Comparison of ENCODE assay signal across 8 cellular contexts in genomic region chr1:166840309-166841302, GRCh38. TPM values are rescaled to one million over a fixed set of nuclear protein-coding genes. Genes with fewer than 3 reads are reported as not detected.
DNase-seq lines count a peak whose midpoint lies in the region; ATAC-seq lines count a peak whose summit lies in the region.

No MANE protein-coding gene starts in this region.

- peaks cover 62% of the 10 kb centered on the region for H3K4me1 Mint-ChIP-seq in activated T-cell treated with anti-CD3 and anti-CD28 coated beads, Interleukin-2, amount 50 U/mL, for 72 hours (ENCODE audit: low read depth)
- peaks cover 44% of the 10 kb centered on the region for H3K4me1 Mint-ChIP-seq in activated naive CD8-positive, alpha-beta T cell treated with anti-CD3 and anti-CD28 coated beads, Interleukin-2, amount 10 ng/mL, durations not matched to agents 7 days and 5 days

- H3K9me3 Mint-ChIP-seq in activated T-cell treated with anti-CD3 and anti-CD28 coated beads, Interleukin-2, amount 50 U/mL, for 72 hours: no peaks in the 10 kb centered on the region
- no peaks in the 10 kb centered on the region for H3K9me3 Mint-ChIP-seq in activated naive CD8-positive, alpha-beta T cell treated with anti-CD3 and anti-CD28 coated beads, Interleukin-2, amount 10 ng/mL, durations not matched to agents 7 days and 5 days

- no peaks in the 10 kb centered on the region for H3K27me3 ChIP-seq in iPS DF 6.9 (ENCODE audit: control insufficient read depth, insufficient read depth, low read length)
- H3K27me3 ChIP-seq in skeletal muscle tissue (ENCODE audit: control insufficient read depth in 3 of 3, insufficient read depth in 3 of 3, low read length in 3 of 3): no peaks in the 10 kb centered on the region

- H3K27ac ChIP-seq in iPS DF 6.9 (ENCODE audit: low read length) (no peak overlapping the region), skeletal muscle tissue (ENCODE audit: low read depth, low read length) (peak overlapping the region; percentile 57)

- H3K4me1 ChIP-seq in iPS DF 6.9 (ENCODE audit: control insufficient read depth, insufficient read depth, low read length) (peaks cover 4% of the 10 kb centered on the region), skeletal muscle tissue (ENCODE audit: control insufficient read depth in 3 of 3, insufficient read depth in 3 of 3, low read length in 3 of 3) (peaks cover 56 to 70% (median 64%) of the 10 kb centered on the region in 3 donors)

- peaks cover 14 to 24% of the 10 kb centered on the region in 2 donors for H3K36me3 Mint-ChIP-seq in activated T-cell treated with anti-CD3 and anti-CD28 coated beads, Interleukin-2, amount 50 U/mL, for 72 hours (ENCODE audit: insufficient read depth in 2 of 2)
- peaks cover 18% of the 10 kb centered on the region for H3K36me3 Mint-ChIP-seq in activated naive CD8-positive, alpha-beta T cell treated with anti-CD3 and anti-CD28 coated beads, Interleukin-2, amount 10 ng/mL, durations not matched to agents 7 days and 5 days

- H3K4me3 ChIP-seq in iPS DF 6.9 (ENCODE audit: low read length) (peak overlapping the region; percentile 55; the same call in 1 of the 2 replicates), skeletal muscle tissue (ENCODE audit: low read length in 3 of 3) (peak overlapping the region; percentile 70 to 77 (median 72))

- peaks cover 33% of the 10 kb centered on the region for H3K36me3 ChIP-seq in iPS DF 6.9 (ENCODE audit: control insufficient read depth, insufficient read depth, low read length)
- H3K36me3 ChIP-seq in skeletal muscle tissue (ENCODE audit: control insufficient read depth in 3 of 3, insufficient read depth in 3 of 3, low read length in 3 of 3): peaks cover 18 to 39% (median 29%) of the 10 kb centered on the region in 3 donors

- no peaks in the 10 kb centered on the region for H3K27me3 Mint-ChIP-seq in activated T-cell treated with anti-CD3 and anti-CD28 coated beads, Interleukin-2, amount 50 U/mL, for 72 hours (ENCODE audit: low read depth)
- no peaks in the 10 kb centered on the region for H3K27me3 Mint-ChIP-seq in activated naive CD8-positive, alpha-beta T cell treated with anti-CD3 and anti-CD28 coated beads, Interleukin-2, amount 10 ng/mL, durations not matched to agents 7 days and 5 days

- peak overlapping the region; percentile 83 to 91 for H3K4me3 Mint-ChIP-seq in activated T-cell treated with anti-CD3 and anti-CD28 coated beads, Interleukin-2, amount 50 U/mL, for 72 hours
- H3K4me3 Mint-ChIP-seq in activated naive CD8-positive, alpha-beta T cell treated with anti-CD3 and anti-CD28 coated beads, Interleukin-2, amount 10 ng/mL, durations not matched to agents 7 days and 5 days: peak overlapping the region; percentile 86

- WGBS in iPS DF 6.9 (ENCODE audit: insufficient coverage, insufficient read length): no CpG with 5 or more reads among the region's 16 CpGs

- H3K9me3 ChIP-seq in iPS DF 6.9 (ENCODE audit: control insufficient read depth, insufficient read depth, low read length): no peaks in the 10 kb centered on the region
- H3K9me3 ChIP-seq in skeletal muscle tissue (ENCODE audit: control insufficient read depth in 3 of 3, low read length in 3 of 3): no peaks in the 10 kb centered on the region

- POLR2A ChIA-PET in activated naive CD8-positive, alpha-beta T cell treated with anti-CD3 and anti-CD28 coated beads, Interleukin-2, amount 10 ng/mL, durations not matched to agents 7 days and 5 days (lab: Charles Lee): interaction anchor here (1.3 to 1.9 kb wide), 3 partner anchors 24 to 65 kb away, joined by 3 to 21 read pairs (median 5); partner anchors contain the start of gene TADA1

- peak overlapping the region; percentile 81 for H3K27ac Mint-ChIP-seq in activated T-cell treated with anti-CD3 and anti-CD28 coated beads, Interleukin-2, amount 50 U/mL, for 72 hours
- H3K27ac Mint-ChIP-seq in activated naive CD8-positive, alpha-beta T cell treated with anti-CD3 and anti-CD28 coated beads, Interleukin-2, amount 10 ng/mL, durations not matched to agents 7 days and 5 days: peak overlapping the region; percentile 70

- ATAC-seq in activated T-cell treated with anti-CD3 and anti-CD28 coated beads, Interleukin-2, amount 50 U/mL, for 72 hours (replicated peaks in 1 of 2): no peak
- ATAC-seq in activated naive CD8-positive, alpha-beta T cell treated with anti-CD3 and anti-CD28 coated beads, Interleukin-2, amount 10 ng/mL, durations not matched to agents 7 days and 5 days (ENCODE audit: low read depth): no peak
- ATAC-seq in HG03135 (IDR thresholded peaks at IDR 0.05; ENCODE audit: unreplicated experiment) (no peak), GM18868 (IDR thresholded peaks at IDR 0.05; ENCODE audit: unreplicated experiment) (no peak)

- no peak for DNase-seq in activated T-cell treated with anti-CD3 and anti-CD28 coated beads, Interleukin-2, amount 50 U/mL, for 72 hours
- DNase-seq in activated T-cell treated with anti-CD3 and anti-CD28 coated beads for 4 hours: no peak
- no peak for DNase-seq in activated naive CD8-positive, alpha-beta T cell treated with anti-CD3 and anti-CD28 coated beads, Interleukin-2, amount 10 ng/mL, durations not matched to agents 7 days and 5 days
- DNase-seq in iPS DF 6.9 (ENCODE audit: low read depth, low spot score): no peak
- DNase-seq in DMS 273 (lab: John Stamatoyannopoulos, UW; ENCODE audit: unreplicated experiment): no peak

- H3K9ac ChIP-seq in skeletal muscle tissue (ENCODE audit: low read depth in 1 of 3, low read length in 3 of 3): peak overlapping the region; percentile 73 to 79 (median 77)

RNA-seq across cellular contexts. Expression of gene POGK, which starts 1.3 kb away (rescaled TPM):
- 10 to 100 TPM; 50.6 to 51.7 TPM for total RNA-seq in activated T-cell treated with anti-CD3 and anti-CD28 coated beads, Interleukin-2, amount 50 U/mL, for 72 hours
- 10 to 100 TPM; 36.1 to 37.7 TPM for total RNA-seq in activated naive CD8-positive, alpha-beta T cell treated with anti-CD3 and anti-CD28 coated beads, Interleukin-2, amount 10 ng/mL, durations not matched to agents 7 days and 5 days
- 12.5 TPM for total RNA-seq in skeletal muscle tissue

RNA-seq across cellular contexts. Expression of gene TADA1, which starts 35.5 kb away (rescaled TPM):
- total RNA-seq in activated T-cell treated with anti-CD3 and anti-CD28 coated beads, Interleukin-2, amount 50 U/mL, for 72 hours: 10 to 100 TPM; 17.3 to 17.9 TPM
- total RNA-seq in activated naive CD8-positive, alpha-beta T cell treated with anti-CD3 and anti-CD28 coated beads, Interleukin-2, amount 10 ng/mL, durations not matched to agents 7 days and 5 days: 10 to 100 TPM; 14.4 to 15.3 TPM
- total RNA-seq in skeletal muscle tissue: 18.8 TPM
